In the genomic region with DNA sequence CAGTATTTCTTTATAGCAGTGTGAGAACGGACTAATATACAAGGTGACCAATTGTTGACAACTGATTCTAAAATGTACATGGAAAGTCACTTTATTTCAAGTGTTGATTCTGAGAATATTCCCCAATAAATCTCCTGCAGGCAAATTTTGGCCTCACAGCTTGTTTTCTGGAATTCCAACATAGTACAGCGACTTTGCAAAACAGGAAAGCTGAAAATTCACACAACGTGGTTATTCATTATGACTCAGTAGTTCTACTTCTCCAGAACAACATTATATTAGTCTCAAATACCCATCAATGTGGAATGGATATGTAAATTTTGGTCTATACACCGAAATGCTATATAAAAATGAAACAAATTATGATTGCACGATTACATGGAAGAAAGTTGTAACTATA, we compare ENCODE assay signal across 38 cellular contexts. TPM values are rescaled to one million over a fixed set of nuclear protein-coding genes. Genes with fewer than 3 reads are reported as not detected.
"Had no signal": no experiment of that assay in that cellular context is flagged by ENCODE, and none has a peak within 500 bp of the region (broad histone marks: within the 10 kb centered on the region; RNA-seq: fewer than 3 reads in every experiment).

No MANE protein-coding gene starts in this region.

- DNase-seq: Karpas-422, Kasumi-1, MG63, MM.1S, MV-4-11, NCI-H1048, NCI-H1092, NCI-H1092 treated with DMSO at 0.1 percent for 48 hours, NCI-H1105, NCI-H1105 treated with DMSO at 0.1 percent for 48 hours, NCI-H1417, NCI-H1417 treated with DMSO at 0.1 percent for 48 hours, NCI-H1436, NCI-H1436 treated with DMSO at 0.1 percent for 48 hours, NCI-H146, NCI-H1694, NCI-H1694 treated with DMSO at 0.1 percent for 48 hours, NCI-H187, NCI-H187 treated with DMSO at 0.1 percent for 48 hours, NCI-H1930, NCI-H2029, NCI-H2029 treated with DMSO at 0.1 percent for 48 hours, NCI-H2081, NCI-H2081 treated with DMSO at 0.1 percent for 48 hours, NCI-H2107, NCI-H2171, NCI-H2171 treated with DMSO at 0.1 percent for 48 hours, NCI-H2227 treated with DMSO at 0.1 percent for 48 hours, NCI-H226, NCI-H345, NCI-H446, NCI-H446 treated with DMSO at 0.1 percent for 48 hours, NCI-H510A, NCI-H510A treated with DMSO at 0.1 percent for 48 hours had no signal

RNA-seq across cellular contexts. Expression of a gene that starts 22.5 kb away (rescaled TPM):
- total RNA-seq: LHCN-M2, M059J, MCF 10A, NCI-H460 had no signal
